19 cellular contexts compared by ENCODE assay signal in the genomic region with DNA sequence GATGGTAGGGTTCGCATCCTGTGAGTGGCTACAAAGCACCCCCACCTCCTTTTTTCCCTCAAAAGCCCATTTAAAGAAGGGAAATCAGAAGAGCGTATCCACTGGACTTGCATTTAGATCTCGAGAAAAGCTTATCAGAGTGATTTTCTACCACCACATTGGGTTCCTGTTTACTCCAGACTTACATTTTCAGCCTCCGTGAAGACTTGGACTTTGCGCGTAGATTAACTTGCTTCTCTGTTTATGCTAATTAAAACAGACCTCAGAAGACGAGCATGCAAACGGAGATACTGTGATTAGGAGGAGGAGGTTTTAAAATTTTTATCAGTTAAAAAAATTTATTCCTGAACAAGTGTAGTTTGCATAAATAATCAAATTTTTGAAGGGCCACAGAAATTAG.
"Had no signal": no experiment of that assay in that cellular context is flagged by ENCODE, and none has a peak within 500 bp of the region (broad histone marks: within the 10 kb centered on the region; RNA-seq: fewer than 3 reads in every experiment).

No MANE protein-coding gene starts in this region.

- H3K9me3 ChIP-seq: mucosa of descending colon, neutrophil, SK-N-SH, transverse colon had no signal

- FAIRE-seq: endometrium had no signal

- H3K4me3 ChIP-seq: lung, mucosa of descending colon, transverse colon had no signal

- H3K36me3 Mint-ChIP-seq: activated naive CD4-positive, alpha-beta T cell treated with anti-CD3 and anti-CD28 coated beads, Interleukin-2, amount 10 ng/mL, durations not matched to agents 7 days and 5 days; T-cell had no signal

- H3K27me3 ChIP-seq: neutrophil, transverse colon had no signal

- ATAC-seq: esophagus mucosa; left cardiac atrium; mucosa of descending colon; naive thymus-derived CD4-positive, alpha-beta T cell; T-cell had no signal

- H3K27ac ChIP-seq: neutrophil had no signal

- H3K27ac Mint-ChIP-seq: activated naive CD4-positive, alpha-beta T cell treated with anti-CD3 and anti-CD28 coated beads, Interleukin-2, amount 10 ng/mL, durations not matched to agents 7 days and 5 days; activated T-cell treated with anti-CD3 and anti-CD28 coated beads, Interleukin-2, amount 50 U/mL, for 24 hours had no signal

- H3K4me2 ChIP-seq: SK-N-SH had no signal

- DNase-seq: activated CD4-positive, alpha-beta T cell treated with anti-CD3 and anti-CD28 coated beads, Interleukin-2, amount 50 U/mL, for 48 hours; activated naive CD4-positive, alpha-beta T cell treated with anti-CD3 and anti-CD28 coated beads, Interleukin-2, amount 10 ng/mL, durations not matched to agents 7 days and 5 days; activated T-cell treated with anti-CD3 and anti-CD28 coated beads, Interleukin-2, amount 50 U/mL, for 24 hours; glutamatergic neuron; left cardiac atrium; mucosa of descending colon; naive thymus-derived CD4-positive, alpha-beta T cell; stimulated activated CD4-positive, alpha-beta T cell treated with anti-CD3 and anti-CD28 coated beads, Interleukin-15, amount 100 ng/mL, for 24 hours; stimulated activated CD4-positive, alpha-beta T cell treated with anti-CD3 and anti-CD28 coated beads, Interleukin-4, amount 100 ng/mL, for 24 hours; stimulated activated naive CD4-positive, alpha-beta T cell; substantia nigra; T-cell; T1000; transverse colon had no signal

- H3K9ac ChIP-seq: SK-N-SH had no signal

- H3K9me2 ChIP-seq: SK-N-SH had no signal

- H3K36me3 ChIP-seq: neutrophil, transverse colon had no signal

- H3K9me3 Mint-ChIP-seq: activated naive CD4-positive, alpha-beta T cell treated with anti-CD3 and anti-CD28 coated beads, Interleukin-2, amount 10 ng/mL, durations not matched to agents 7 days and 5 days; activated T-cell treated with anti-CD3 and anti-CD28 coated beads, Interleukin-2, amount 50 U/mL, for 24 hours; naive thymus-derived CD4-positive, alpha-beta T cell; T-cell had no signal
